Comparison of ENCODE assay signal across 2 cellular contexts in the genomic region with DNA sequence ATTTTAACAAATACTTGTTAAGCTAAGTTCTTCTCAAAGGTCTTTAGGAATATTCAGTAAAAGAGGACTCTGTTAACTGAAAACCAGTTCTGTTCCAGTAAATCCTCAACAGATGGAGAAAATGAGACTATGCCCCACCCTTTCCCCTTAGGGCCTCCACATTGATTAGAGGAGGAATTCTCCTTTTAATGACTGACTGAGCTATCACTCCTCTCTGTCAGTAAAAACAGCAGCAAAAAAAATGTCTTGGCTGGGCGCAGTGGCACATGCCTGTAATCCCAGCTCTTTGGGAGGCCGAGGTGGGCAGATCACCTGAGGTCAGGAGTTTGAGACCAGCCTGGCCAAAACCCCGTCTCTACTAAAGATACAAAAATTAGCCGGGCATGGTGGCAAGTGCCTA.
TF ChIP-seq lines count a peak whose summit lies in the region.

No MANE protein-coding gene starts in this region.

TF ChIP-seq in GM23338, 12 proteins besides CTCF, POLR2A, EP300 and RAD21:
- no peak for TF ChIP-seq ZNF114 (CRISPR knock-in tag; IDR thresholded peaks at IDR 0.05)
TF ChIP-seq in GM23338: peak in this region for 0.

TF ChIP-seq in H1, 55 proteins besides CTCF, POLR2A, EP300 and RAD21:
- TF ChIP-seq CTBP2 (IDR thresholded peaks at IDR 0.05; ENCODE audit: borderline replicate concordance, insufficient read depth, insufficient read length, low read length) (no peak), EZH2 (IDR thresholded peaks at IDR 0.05; ENCODE audit: low read depth, low read length, severe bottlenecking) (no peak), CBX8 (IDR thresholded peaks at IDR 0.05; ENCODE audit: borderline replicate concordance, low read depth, low read length) (no peak), CEBPB (IDR thresholded peaks at IDR 0.05; ENCODE audit: low read depth, low read length) (no peak), SP1 (IDR thresholded peaks at IDR 0.05; ENCODE audit: low read depth, low read length) (no peak), SIRT6 (IDR thresholded peaks at IDR 0.05; ENCODE audit: low read length) (no peak), POU5F1 (IDR thresholded peaks at IDR 0.05; ENCODE audit: low read depth, low read length) (no peak), CBX5 (IDR thresholded peaks at IDR 0.05; ENCODE audit: low read depth, low read length) (no peak), KDM1A (IDR thresholded peaks at IDR 0.05; ENCODE audit: borderline replicate concordance, low read length) (no peak), POLR2AphosphoS5 (IDR thresholded peaks at IDR 0.05; ENCODE audit: low read depth, low read length) (no peak), BCL11A (IDR thresholded peaks at IDR 0.05; ENCODE audit: low read depth in 2 of 2, low read length in 2 of 2) (no peak), JUND (IDR thresholded peaks at IDR 0.05; ENCODE audit: low read length) (no peak), CHD1 (IDR thresholded peaks at IDR 0.05; ENCODE audit: low read depth, low read length) (no peak), FOSL1 (IDR thresholded peaks at IDR 0.05; ENCODE audit: insufficient read depth, low read depth, low read length) (no peak), SRF (IDR thresholded peaks at IDR 0.05; ENCODE audit: low read depth, low read length) (no peak), BACH1 (IDR thresholded peaks at IDR 0.05; ENCODE audit: low read length) (no peak)
- TF ChIP-seq, protein P1, sequence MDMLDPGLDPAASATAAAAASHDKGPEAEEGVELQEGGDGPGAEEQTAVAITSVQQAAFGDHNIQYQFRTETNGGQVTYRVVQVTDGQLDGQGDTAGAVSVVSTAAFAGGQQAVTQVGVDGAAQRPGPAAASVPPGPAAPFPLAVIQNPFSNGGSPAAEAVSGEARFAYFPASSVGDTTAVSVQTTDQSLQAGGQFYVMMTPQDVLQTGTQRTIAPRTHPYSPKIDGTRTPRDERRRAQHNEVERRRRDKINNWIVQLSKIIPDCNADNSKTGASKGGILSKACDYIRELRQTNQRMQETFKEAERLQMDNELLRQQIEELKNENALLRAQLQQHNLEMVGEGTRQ (IDR thresholded peaks at IDR 0.05; ENCODE audit: low read length): no peak
- TF ChIP-seq, protein P2, sequence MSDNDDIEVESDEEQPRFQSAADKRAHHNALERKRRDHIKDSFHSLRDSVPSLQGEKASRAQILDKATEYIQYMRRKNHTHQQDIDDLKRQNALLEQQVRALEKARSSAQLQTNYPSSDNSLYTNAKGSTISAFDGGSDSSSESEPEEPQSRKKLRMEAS (IDR thresholded peaks at IDR 0.05): no peak
TF ChIP-seq in H1: peak in this region for 0.
